In genomic region chr18:74376523-74376922, GRCh38 we compare ENCODE assay signal across 17 cellular contexts.
DNase-seq lines count a peak whose midpoint lies in the region; ATAC-seq and TF ChIP-seq lines count a peak whose summit lies in the region.
"Had no signal": no experiment of that assay in that cellular context is flagged by ENCODE, and none has a peak within 500 bp of the region (broad histone marks: within the 10 kb centered on the region; RNA-seq: fewer than 3 reads in every experiment).

No MANE protein-coding gene starts in this region.

- no peaks in the 10 kb centered on the region for H3K36me3 Mint-ChIP-seq in activated naive CD4-positive, alpha-beta T cell treated with anti-CD3 and anti-CD28 coated beads, Interleukin-2, amount 50 U/mL, for 24 hours
- peaks cover 4 to 7% of the 10 kb centered on the region in 2 donors for H3K36me3 Mint-ChIP-seq in activated naive CD4-positive, alpha-beta T cell treated with anti-CD3 and anti-CD28 coated beads, Interleukin-2, amount 50 U/mL, for 72 hours

- TF ChIP-seq POLR2A in esophagus muscularis mucosa (IDR thresholded peaks at IDR 0.05; ENCODE audit: low read depth) (no peak), vagina (IDR thresholded peaks at IDR 0.05) (no peak)

- H3K36me3 ChIP-seq in H7 (replicated peaks; ENCODE audit: control insufficient read depth, insufficient read depth, low read length) (no peaks in the 10 kb centered on the region), esophagus muscularis mucosa (no peaks in the 10 kb centered on the region), vagina (no peaks in the 10 kb centered on the region)
- H3K36me3 ChIP-seq: BLaER1 treated with 17β-estradiol and CSF1 and Interleukin-3, amounts not matched to agents 10 nM and 100 nM had no signal

- H3K4me1 Mint-ChIP-seq in activated naive CD4-positive, alpha-beta T cell treated with anti-CD3 and anti-CD28 coated beads, Interleukin-2, amount 50 U/mL, for 24 hours = peaks cover 72% of the 10 kb centered on the region

- no peaks in the 10 kb centered on the region for H3K4me1 ChIP-seq in esophagus muscularis mucosa
- H3K4me1 ChIP-seq in vagina = no peaks in the 10 kb centered on the region
- H3K4me1 ChIP-seq: Caco-2 had no signal

- no peak overlapping the region for H3K4me3 Mint-ChIP-seq in activated naive CD4-positive, alpha-beta T cell treated with anti-CD3 and anti-CD28 coated beads, Interleukin-2, amount 50 U/mL, for 24 hours

- DNase-seq in activated naive CD4-positive, alpha-beta T cell treated with anti-CD3 and anti-CD28 coated beads, Interleukin-2, amount 50 U/mL, for 72 hours (ENCODE audit: low spot score in 2 of 2) = no peak
- DNase-seq in H7 = peak; percentile 4
- DNase-seq in esophagus muscularis mucosa (ENCODE audit: extremely low spot score) = peak; percentile 86
- peak; percentile 58 to 79 for DNase-seq in vagina (ENCODE audit: extremely low spot score in 2 of 2)
- no peak for DNase-seq in NCI-H526 treated with DMSO at 0.1 percent for 48 hours (lab: John Stamatoyannopoulos, UW)
- DNase-seq: Caco-2, HCEC 1CT, NCI-H1417 treated with DMSO at 0.1 percent for 48 hours, NCI-H187 treated with DMSO at 0.1 percent for 48 hours, NCI-H226, NCI-H524 treated with DMSO at 0.1 percent for 48 hours, RPMI8226, SIG-M5 had no signal

- H3K27ac Mint-ChIP-seq in activated naive CD4-positive, alpha-beta T cell treated with anti-CD3 and anti-CD28 coated beads, Interleukin-2, amount 50 U/mL, for 24 hours = peak overlapping the region; percentile 69
- no peak overlapping the region for H3K27ac Mint-ChIP-seq in activated naive CD4-positive, alpha-beta T cell treated with anti-CD3 and anti-CD28 coated beads, Interleukin-2, amount 50 U/mL, for 72 hours

- H3K27me3 Mint-ChIP-seq in activated naive CD4-positive, alpha-beta T cell treated with anti-CD3 and anti-CD28 coated beads, Interleukin-2, amount 50 U/mL, for 24 hours = no peaks in the 10 kb centered on the region

- H3K4me3 ChIP-seq in H7 (ENCODE audit: insufficient read depth, low read depth, low read length) = no peak overlapping the region
- no peak overlapping the region for H3K4me3 ChIP-seq in esophagus muscularis mucosa
- no peak overlapping the region for H3K4me3 ChIP-seq in vagina
- H3K4me3 ChIP-seq: BLaER1 treated with 17β-estradiol and CSF1 and Interleukin-3, amounts not matched to agents 10 nM and 100 nM; GM12878 had no signal

- no peak for TF ChIP-seq EP300 in esophagus muscularis mucosa (IDR thresholded peaks at IDR 0.05)

- WGBS in esophagus muscularis mucosa = 84% methylated on average over 4 of the region's 4 CpGs

- TF ChIP-seq CTCF in esophagus muscularis mucosa (IDR thresholded peaks at IDR 0.05) (no peak), vagina (IDR thresholded peaks at IDR 0.05) (no peak)

- no peaks in the 10 kb centered on the region for H3K27me3 ChIP-seq in H7 (ENCODE audit: control insufficient read depth, insufficient read depth, low read length)
- H3K27me3 ChIP-seq in esophagus muscularis mucosa = peaks cover 0 to under 1% (median 0%) of the 10 kb centered on the region in 4 donors
- H3K27me3 ChIP-seq in vagina = no peaks in the 10 kb centered on the region
- H3K27me3 ChIP-seq: BLaER1 treated with 17β-estradiol and CSF1 and Interleukin-3, amounts not matched to agents 10 nM and 100 nM had no signal

- intact Hi-C loops in esophagus muscularis mucosa (cut with DNase I) = no loop called here
- intact Hi-C loops in vagina (cut with DNase I) = no loop called here

- no peak for ATAC-seq in activated naive CD4-positive, alpha-beta T cell treated with anti-CD3 and anti-CD28 coated beads, Interleukin-2, amount 50 U/mL, for 72 hours
- ATAC-seq in HG02610 (IDR thresholded peaks at IDR 0.05; ENCODE audit: unreplicated experiment) = no peak
- ATAC-seq: GM12878 had no signal

- no peak overlapping the region for H3K27ac ChIP-seq in esophagus muscularis mucosa (replicated peaks in 1 of 4)
- no peak overlapping the region for H3K27ac ChIP-seq in vagina

- H3K9me3 ChIP-seq in esophagus muscularis mucosa (no peaks in the 10 kb centered on the region), vagina (no peaks in the 10 kb centered on the region)
- H3K9me3 ChIP-seq: Caco-2 had no signal

- H3K9me3 Mint-ChIP-seq in activated naive CD4-positive, alpha-beta T cell treated with anti-CD3 and anti-CD28 coated beads, Interleukin-2, amount 50 U/mL, for 24 hours = no peaks in the 10 kb centered on the region
- peaks cover 3 to 5% of the 10 kb centered on the region in 2 donors for H3K9me3 Mint-ChIP-seq in activated naive CD4-positive, alpha-beta T cell treated with anti-CD3 and anti-CD28 coated beads, Interleukin-2, amount 50 U/mL, for 72 hours

Comparison
In these comparisons a context has a peak if more than half of its experiments do, and no peak if none do; other contexts are left out.
1. DNase-seq: peak in H7 (single experiment), esophagus muscularis mucosa (single experiment) and vagina (2 of 2); none in activated naive CD4-positive, alpha-beta T cell treated with anti-CD3 and anti-CD28 coated beads, Interleukin-2, amount 50 U/mL, for 72 hours (0 of 2) and NCI-H526 treated with DMSO at 0.1 percent for 48 hours (single experiment).